In genomic region chr18:44839239-44839666, GRCh38 we compare ENCODE assay signal across 8 cellular contexts.
DNase-seq lines count a peak whose midpoint lies in the region; ATAC-seq and TF ChIP-seq lines count a peak whose summit lies in the region.

No MANE protein-coding gene starts in this region.

- no peak for TF ChIP-seq CTCF in GM13977 (IDR thresholded peaks at IDR 0.05; ENCODE audit: extremely low read depth, insufficient read depth, missing control alignments)
- no peak for TF ChIP-seq CTCF in natural killer cell (IDR thresholded peaks at IDR 0.05)
- no peak for TF ChIP-seq CTCF in stomach (IDR thresholded peaks at IDR 0.05)

- TF ChIP-seq EP300 in stomach (IDR thresholded peaks at IDR 0.05), result no peak

- no peaks in the 10 kb centered on the region for H3K27me3 Mint-ChIP-seq in effector memory CD8-positive, alpha-beta T cell
- H3K27me3 Mint-ChIP-seq in natural killer cell (ENCODE audit: low read depth in 2 of 2), result peaks cover 0 to 2% of the 10 kb centered on the region in 2 donors

- H3K27me3 ChIP-seq in stomach, result no peaks in the 10 kb centered on the region

- no peak overlapping the region for H3K4me3 ChIP-seq in stomach

- peaks cover 12 to 61% (median 37%) of the 10 kb centered on the region in 4 donors for H3K4me1 ChIP-seq in stomach

- peak overlapping the region; percentile 54 to 80 for H3K27ac Mint-ChIP-seq in effector memory CD8-positive, alpha-beta T cell
- H3K27ac Mint-ChIP-seq in natural killer cell, result peak overlapping the region; percentile 57 to 76

- 11 to 22% (median 14%) methylated on average over 6 of the region's 6 CpGs for WGBS in stomach, 5 donors

- peak; percentile 99 for ATAC-seq in effector memory CD8-positive, alpha-beta T cell (replicated peaks)
- peak; percentile 94 to 97 (median 94) for ATAC-seq in natural killer cell

- no peaks in the 10 kb centered on the region for H3K9me3 ChIP-seq in stomach

- no peaks in the 10 kb centered on the region for H3K36me3 Mint-ChIP-seq in effector memory CD8-positive, alpha-beta T cell (ENCODE audit: insufficient read depth)
- H3K36me3 Mint-ChIP-seq in natural killer cell, result no peaks in the 10 kb centered on the region

- intact Hi-C loops in natural killer cell (cut with micrococcal nuclease), result loop anchor here (5.0 kb wide), 5 partner anchors 48 to 332 kb away; partner anchors contain the start of gene SETBP1
- intact Hi-C loops in stomach (cut with DNase I; ENCODE audit: low total_unique reads), result no loop called here

- H3K27ac ChIP-seq in stomach, result peak overlapping the region; percentile 26 to 57 (median 44)

- peak overlapping the region; percentile 29 to 51 for H3K4me3 Mint-ChIP-seq in effector memory CD8-positive, alpha-beta T cell
- H3K4me3 Mint-ChIP-seq in natural killer cell, result peak overlapping the region; percentile 67

- in situ Hi-C loops in GM13977 (cut with MboI; ENCODE audit: low pct_unique_long_range_greater_than_20kb, low sequenced_read_pairs, unreplicated experiment), result no loop called here

- DNase-seq in GM13977 (ENCODE audit: low spot score) (peak; percentile 62), H4 (ENCODE audit: low spot score) (peak; percentile 86), NAMALWA (ENCODE audit: low spot score) (peak; percentile 52), natural killer cell (peak; percentile 70), stomach (peak; percentile 74), NCI-H2107 (lab: John Stamatoyannopoulos, UW) (no peak)
- DNase-seq in activated CD4-positive, alpha-beta T cell treated with anti-CD3 and anti-CD28 coated beads, Interleukin-2, amount 50 U/mL, for 24 hours (ENCODE audit: low read depth in 1 of 2, low spot score in 1 of 2), result peak; percentile 21 to 64
- peak; percentile 52 to 56 (median 55) for DNase-seq in effector memory CD8-positive, alpha-beta T cell

- H3K4me1 Mint-ChIP-seq in effector memory CD8-positive, alpha-beta T cell (ENCODE audit: low read depth in 2 of 2), result peaks cover 22 to 25% of the 10 kb centered on the region in 2 donors
- peaks cover 67 to 75% of the 10 kb centered on the region in 2 donors for H3K4me1 Mint-ChIP-seq in natural killer cell

- H3K9me3 Mint-ChIP-seq in effector memory CD8-positive, alpha-beta T cell, result no peaks in the 10 kb centered on the region
- H3K9me3 Mint-ChIP-seq in natural killer cell, result no peaks in the 10 kb centered on the region

- TF ChIP-seq POLR2A in stomach (IDR thresholded peaks at IDR 0.05), result no peak

- H3K36me3 ChIP-seq in stomach, result no peaks in the 10 kb centered on the region
